In genomic region chr1:7521803-7522202, GRCh38 we compare ENCODE assay signal across 15 cellular contexts.
"Had no signal": no experiment of that assay in that cellular context is flagged by ENCODE, and none has a peak within 500 bp of the region (broad histone marks: within the 10 kb centered on the region; RNA-seq: fewer than 3 reads in every experiment).

No MANE protein-coding gene starts in this region.

- H3K9me3 ChIP-seq: prostate gland, uterus had no signal

- H3K36me3 ChIP-seq: brain microvascular endothelial cell, prostate gland, uterus had no signal

- H3K9me3 Mint-ChIP-seq: stimulated activated naive CD8-positive, alpha-beta T cell treated with anti-CD3 and anti-CD28 coated beads, Interleukin-15, amount 100 ng/mL, for 72 hours had no signal

- H3K4me1 Mint-ChIP-seq: naive thymus-derived CD4-positive, alpha-beta T cell; stimulated activated naive CD8-positive, alpha-beta T cell treated with anti-CD3 and anti-CD28 coated beads, Interleukin-15, amount 100 ng/mL, for 72 hours had no signal

- H3K4me3 Mint-ChIP-seq: activated naive CD8-positive, alpha-beta T cell; naive thymus-derived CD4-positive, alpha-beta T cell; stimulated activated naive CD8-positive, alpha-beta T cell treated with anti-CD3 and anti-CD28 coated beads, Interleukin-15, amount 100 ng/mL, for 72 hours had no signal

- DNase-seq: activated gamma-delta T cell; amygdala; brain microvascular endothelial cell; dorsolateral prefrontal cortex; foreskin keratinocyte; midbrain; naive thymus-derived CD4-positive, alpha-beta T cell; stimulated activated CD4-positive, alpha-beta T cell treated with anti-CD3 and anti-CD28 coated beads, Interleukin-15, amount 100 ng/mL, for 24 hours; stimulated activated CD4-positive, alpha-beta T cell treated with anti-CD3 and anti-CD28 coated beads, Interleukin-4, amount 100 ng/mL, for 24 hours; stimulated activated naive CD8-positive, alpha-beta T cell treated with anti-CD3 and anti-CD28 coated beads, Interleukin-15, amount 100 ng/mL, for 72 hours; SW 1271; uterus had no signal

- H3K27me3 ChIP-seq: brain microvascular endothelial cell, dorsolateral prefrontal cortex, uterus had no signal

- H3K27ac Mint-ChIP-seq: activated naive CD8-positive, alpha-beta T cell; stimulated activated naive CD8-positive, alpha-beta T cell treated with anti-CD3 and anti-CD28 coated beads, Interleukin-15, amount 100 ng/mL, for 72 hours had no signal

- H3K4me1 ChIP-seq: foreskin keratinocyte, prostate gland, uterus had no signal

- H3K36me3 Mint-ChIP-seq: activated naive CD8-positive, alpha-beta T cell; naive thymus-derived CD4-positive, alpha-beta T cell had no signal

- H3K27ac ChIP-seq: brain microvascular endothelial cell, dorsolateral prefrontal cortex, foreskin keratinocyte, prostate gland, uterus had no signal

- ATAC-seq: activated CD4-positive, CD25-positive, alpha-beta regulatory T cell treated with anti-CD3 and anti-CD28 coated beads, Interleukin-2, amount 50 U/mL, for 24 hours; foreskin keratinocyte; naive thymus-derived CD4-positive, alpha-beta T cell; stimulated activated naive CD8-positive, alpha-beta T cell treated with anti-CD3 and anti-CD28 coated beads, Interleukin-15, amount 100 ng/mL, for 72 hours had no signal

- H3K4me3 ChIP-seq: dorsolateral prefrontal cortex, prostate gland, uterus had no signal
